ENCODE assay signal across 8 cellular contexts in genomic region chr3:87793322-87793877, GRCh38. TPM values are rescaled to one million over a fixed set of nuclear protein-coding genes. Genes with fewer than 3 reads are reported as not detected.
DNase-seq lines count a peak whose midpoint lies in the region; ATAC-seq and TF ChIP-seq lines count a peak whose summit lies in the region.

No MANE protein-coding gene starts in this region.

- no peaks in the 10 kb centered on the region for H3K9me3 Mint-ChIP-seq in activated naive CD4-positive, alpha-beta T cell treated with anti-CD3 and anti-CD28 coated beads for 36 hours
- H3K9me3 Mint-ChIP-seq in mesothelial cell of epicardium = no peaks in the 10 kb centered on the region

- H3K4me3 Mint-ChIP-seq in activated naive CD4-positive, alpha-beta T cell treated with anti-CD3 and anti-CD28 coated beads for 36 hours = peak overlapping the region; percentile 5
- peak overlapping the region; percentile 70 for H3K4me3 Mint-ChIP-seq in mesothelial cell of epicardium

- H3K36me3 ChIP-seq in breast epithelium (no peaks in the 10 kb centered on the region), upper lobe of left lung (no peaks in the 10 kb centered on the region)

- peaks cover 26% of the 10 kb centered on the region for H3K4me1 Mint-ChIP-seq in activated naive CD4-positive, alpha-beta T cell treated with anti-CD3 and anti-CD28 coated beads for 36 hours (ENCODE audit: low read depth)
- peaks cover 13% of the 10 kb centered on the region for H3K4me1 Mint-ChIP-seq in mesothelial cell of epicardium

- H3K27me3 Mint-ChIP-seq in activated naive CD4-positive, alpha-beta T cell treated with anti-CD3 and anti-CD28 coated beads for 36 hours (ENCODE audit: low read depth) = peaks cover 74% of the 10 kb centered on the region
- peaks cover 66% of the 10 kb centered on the region for H3K27me3 Mint-ChIP-seq in mesothelial cell of epicardium (ENCODE audit: low read depth)

- H3K27ac ChIP-seq in breast epithelium (peak overlapping the region; percentile 27 to 80), upper lobe of left lung (peak overlapping the region in 2 of 4 donors; percentile 60 to 62)

- WGBS in upper lobe of left lung, 2 donors = 8 to 15% methylated on average over 19 of the region's 19 CpGs

- no peaks in the 10 kb centered on the region for H3K36me3 Mint-ChIP-seq in activated naive CD4-positive, alpha-beta T cell treated with anti-CD3 and anti-CD28 coated beads for 36 hours (ENCODE audit: low read depth)
- H3K36me3 Mint-ChIP-seq in mesothelial cell of epicardium = no peaks in the 10 kb centered on the region

- H3K9me3 ChIP-seq in breast epithelium (no peaks in the 10 kb centered on the region), upper lobe of left lung (no peaks in the 10 kb centered on the region)

- no peak overlapping the region for H3K27ac Mint-ChIP-seq in activated naive CD4-positive, alpha-beta T cell treated with anti-CD3 and anti-CD28 coated beads for 36 hours
- no peak overlapping the region for H3K27ac Mint-ChIP-seq in mesothelial cell of epicardium

- CTCF ChIA-PET in activated naive CD4-positive, alpha-beta T cell treated with anti-CD3 and anti-CD28 coated beads for 36 hours (lab: Charles Lee) = no interaction called here

- H3K4me1 ChIP-seq in breast epithelium = no peaks in the 10 kb centered on the region
- peaks cover 9 to 23% (median 14%) of the 10 kb centered on the region in 4 donors for H3K4me1 ChIP-seq in upper lobe of left lung

- no peak for DNase-seq in activated naive CD4-positive, alpha-beta T cell treated with anti-CD3 and anti-CD28 coated beads for 36 hours
- DNase-seq in activated naive CD4-positive, alpha-beta T cell treated with Interleukin-2 at 50 U/mL for 16 hours = no peak
- DNase-seq in breast epithelium (ENCODE audit: low spot score in 2 of 2) = no peak
- no peak for DNase-seq in mesothelial cell of epicardium (ENCODE audit: low spot score in 2 of 2, unreplicated experiment in 2 of 2)
- DNase-seq in upper lobe of left lung = no peak
- no peak for DNase-seq in GM10266 (ENCODE audit: extremely low spot score)
- DNase-seq in NCI-H524 treated with DMSO at 0.1 percent for 48 hours (lab: John Stamatoyannopoulos, UW) = no peak

- H3K27me3 ChIP-seq in breast epithelium = no peaks in the 10 kb centered on the region
- H3K27me3 ChIP-seq in upper lobe of left lung = peaks cover 0 to 14% (median 5%) of the 10 kb centered on the region in 4 donors

- TF ChIP-seq EP300 in upper lobe of left lung (IDR thresholded peaks at IDR 0.05) = no peak

- peak in 1 of 2 donors; percentile 16 for ATAC-seq in upper lobe of left lung (ENCODE audit: low FRiP score in 2 of 2)
- no peak for ATAC-seq in HG03135 (IDR thresholded peaks at IDR 0.05; ENCODE audit: unreplicated experiment)

- no peak for TF ChIP-seq POLR2A in breast epithelium (IDR thresholded peaks at IDR 0.05)
- no peak for TF ChIP-seq POLR2A in upper lobe of left lung (IDR thresholded peaks at IDR 0.05)

- peak overlapping the region; percentile 46 to 75 (median 47) for H3K4me3 ChIP-seq in breast epithelium
- peak overlapping the region in 3 of 4 donors; percentile 34 to 48 (median 47) for H3K4me3 ChIP-seq in upper lobe of left lung

- no peak for TF ChIP-seq CTCF in breast epithelium (IDR thresholded peaks at IDR 0.05)
- no peak for TF ChIP-seq CTCF in mesothelial cell of epicardium (IDR thresholded peaks at IDR 0.05; ENCODE audit: unreplicated experiment)
- no peak for TF ChIP-seq CTCF in upper lobe of left lung (IDR thresholded peaks at IDR 0.05)
- no peak for TF ChIP-seq CTCF in GM10266 (IDR thresholded peaks at IDR 0.05; ENCODE audit: control insufficient read depth, insufficient read depth, low read depth, missing control alignments)

- intact Hi-C loops in activated naive CD4-positive, alpha-beta T cell treated with anti-CD3 and anti-CD28 coated beads for 36 hours (cut with micrococcal nuclease) = loop anchor here (5.0 kb wide), 2 partner anchors 204 to 319 kb away; no protein-coding TSS in a partner anchor
- intact Hi-C loops in breast epithelium (cut with DNase I; ENCODE audit: low total_unique reads) = no loop called here

RNA-seq across cellular contexts. Expression of gene HTR1F, which starts 0.9 kb away (rescaled TPM):
- not detected for total RNA-seq in activated naive CD4-positive, alpha-beta T cell treated with anti-CD3 and anti-CD28 coated beads for 36 hours
- 1 to 10 TPM; 1.4 to 2.9 (median 2.2) TPM for total RNA-seq in breast epithelium
- total RNA-seq in mesothelial cell of epicardium = not detected in 3 replicates
- total RNA-seq in upper lobe of left lung = under 1 TPM in 4 of 6 donors, not detected in 2; 0.15 to 0.69 (median 0.33) TPM
